ENCODE assay signal across 33 cellular contexts in the genomic region with DNA sequence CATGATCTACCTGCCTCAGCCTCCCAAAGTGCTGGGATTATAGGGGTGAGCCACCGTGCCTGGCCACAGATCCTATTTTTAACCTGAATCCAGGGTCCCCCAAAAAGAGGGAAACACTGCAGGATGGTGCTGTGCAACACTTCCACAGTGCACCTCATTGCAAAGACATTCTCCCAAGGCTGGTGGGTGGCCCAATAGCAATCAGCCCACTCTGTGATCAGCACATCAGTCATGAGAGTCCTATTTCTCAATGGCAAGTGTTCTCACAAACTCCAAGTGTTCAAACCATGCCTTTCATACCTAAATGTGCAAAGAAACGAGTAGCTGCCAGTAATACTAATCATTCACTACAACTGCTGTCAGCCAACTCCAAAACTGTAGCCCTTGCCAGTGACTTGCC.
DNase-seq lines count a peak whose midpoint lies in the region; TF ChIP-seq lines count a peak whose summit lies in the region.
"Had no signal": no experiment of that assay in that cellular context is flagged by ENCODE, and none has a peak within 500 bp of the region (broad histone marks: within the 10 kb centered on the region; RNA-seq: fewer than 3 reads in every experiment).

No MANE protein-coding gene starts in this region.

- no peak overlapping the region for H2BK120ac ChIP-seq in mesenchymal stem cell (ENCODE audit: low read depth, low read length)

- no TSS peak for BruUV-seq in mammary epithelial cell (replicated peaks; lab: Mats Ljungman, UMichigan)

- no peaks in the 10 kb centered on the region for H3K27me3 ChIP-seq in breast epithelium
- no peaks in the 10 kb centered on the region for H3K27me3 ChIP-seq in mammary epithelial cell (ENCODE audit: insufficient read depth, low read length)
- H3K27me3 ChIP-seq in mesenchymal stem cell (ENCODE audit: control insufficient read depth in 1 of 2, insufficient read depth in 1 of 2, low read length in 2 of 2): no peaks in the 10 kb centered on the region
- H3K27me3 ChIP-seq: BE2C, BLaER1 had no signal

- peak overlapping the region; percentile 14 for H4K8ac ChIP-seq in mesenchymal stem cell (ENCODE audit: low read length)

- no peak overlapping the region for H2BK15ac ChIP-seq in mesenchymal stem cell (ENCODE audit: low read depth, poor library complexity, severe bottlenecking)

- 46% methylated on average over 2 of the region's 2 CpGs for WGBS in mammary epithelial cell (ENCODE audit: low coverage, missing lambda C conversion rate)
- 67% methylated on average over 2 of the region's 2 CpGs for WGBS in mesenchymal stem cell

- in situ Hi-C loops in mammary epithelial cell (cut with MboI; ENCODE audit: low sequenced_read_pairs in 2 of 2): no loop called here

- TF ChIP-seq POLR2A in breast epithelium (IDR thresholded peaks at IDR 0.05): no peak

- H3K36me3 ChIP-seq in breast epithelium (no peaks in the 10 kb centered on the region), mammary epithelial cell (ENCODE audit: insufficient read depth, low read length) (no peaks in the 10 kb centered on the region), mesenchymal stem cell (ENCODE audit: control insufficient read depth in 1 of 2, insufficient read depth in 2 of 2, low read depth in 1 of 2, low read length in 2 of 2) (no peaks in the 10 kb centered on the region)
- H3K36me3 ChIP-seq: BE2C; BLaER1; BLaER1 treated with 17β-estradiol and CSF1 and Interleukin-3, amounts not matched to agents 10 nM and 100 nM had no signal

- H3K4me3 ChIP-seq in breast epithelium (no peak overlapping the region), mammary epithelial cell (replicated peaks in 1 of 3; ENCODE audit: insufficient read depth in 1 of 3, low read depth in 2 of 3, low read length in 3 of 3) (no peak overlapping the region), AG10803 (ENCODE audit: low read length) (no peak overlapping the region), mesenchymal stem cell (ENCODE audit: insufficient read depth in 1 of 2, low read depth in 1 of 2, low read length in 2 of 2) (no peak overlapping the region)
- H3K4me3 ChIP-seq: A549; BLaER1; BLaER1 treated with 17β-estradiol and CSF1 and Interleukin-3, amounts not matched to agents 10 nM and 100 nM had no signal

- intact Hi-C loops in breast epithelium (cut with DNase I; ENCODE audit: low total_unique reads): no loop called here
- intact Hi-C loops in mammary epithelial cell (cut with micrococcal nuclease): no loop called here
- intact Hi-C loops in posterior vena cava (cut with DNase I): no loop called here

- no peak for TF ChIP-seq CTCF in breast epithelium (IDR thresholded peaks at IDR 0.05)
- TF ChIP-seq CTCF in mammary epithelial cell (conservative IDR thresholded peaks at IDR 0.05 in 1 of 2, IDR thresholded peaks at IDR 0.05 in 1 of 2; ENCODE audit: extremely low read depth in 1 of 2, insufficient read depth in 1 of 2, low read depth in 1 of 2, low read length in 2 of 2): no peak
- TF ChIP-seq CTCF in AG10803 (conservative IDR thresholded peaks at IDR 0.05; ENCODE audit: low read length): no peak

- H2BK5ac ChIP-seq in mesenchymal stem cell (ENCODE audit: low read depth, low read length, poor library complexity, severe bottlenecking): no peak overlapping the region

- no peak overlapping the region for H2AK5ac ChIP-seq in mesenchymal stem cell (ENCODE audit: low read length, severe bottlenecking)

- CTCF ChIA-PET in mammary epithelial cell (lab: Charles Lee; ENCODE audit: low non-redundant PET): no interaction called here

- no peak overlapping the region for H3K23ac ChIP-seq in mesenchymal stem cell (ENCODE audit: low read length in 2 of 2)

- no peak overlapping the region for H3K4me2 ChIP-seq in mammary epithelial cell (ENCODE audit: insufficient read depth, low read depth, low read length)
- H3K4me2 ChIP-seq in mesenchymal stem cell (ENCODE audit: low read length, poor library complexity, severe bottlenecking): no peak overlapping the region
- H3K4me2 ChIP-seq: A549; BLaER1; BLaER1 treated with 17β-estradiol and CSF1 and Interleukin-3, amounts not matched to agents 10 nM and 100 nM had no signal

- no peaks in the 10 kb centered on the region for H3K9me3 ChIP-seq in breast epithelium
- H3K9me3 ChIP-seq in mammary epithelial cell (replicated peaks; ENCODE audit: insufficient read depth, low read length): no peaks in the 10 kb centered on the region
- H3K9me3 ChIP-seq in mesenchymal stem cell (ENCODE audit: control insufficient read depth, low read length): no peaks in the 10 kb centered on the region
- H3K9me3 ChIP-seq: BE2C; BLaER1; BLaER1 treated with 17β-estradiol and CSF1 and Interleukin-3, amounts not matched to agents 10 nM and 100 nM; Caco-2 had no signal

- no peaks in the 10 kb centered on the region for H4K20me1 ChIP-seq in mammary epithelial cell (ENCODE audit: insufficient read depth, low read length)
- H4K20me1 ChIP-seq: BLaER1; BLaER1 treated with 17β-estradiol and CSF1 and Interleukin-3, amounts not matched to agents 10 nM and 100 nM had no signal

- H3K27ac ChIP-seq in breast epithelium: peak overlapping the region; percentile 0 to 41
- H3K27ac ChIP-seq in mammary epithelial cell (ENCODE audit: insufficient read depth, low read depth, low read length): no peak overlapping the region
- H3K27ac ChIP-seq in mesenchymal stem cell (ENCODE audit: low read length, poor library complexity, severe bottlenecking): no peak overlapping the region
- H3K27ac ChIP-seq: 22Rv1; A549; BLaER1; BLaER1 treated with 17β-estradiol and CSF1 and Interleukin-3, amounts not matched to agents 10 nM and 100 nM; C4-2B had no signal

- dilution Hi-C loops in mammary epithelial cell (cut with HindIII; ENCODE audit: low sequenced_read_pairs): no loop called here

- no peak overlapping the region for H3K4ac ChIP-seq in mesenchymal stem cell (ENCODE audit: low read depth in 1 of 2, low read length in 2 of 2)

- H2BK12ac ChIP-seq in mesenchymal stem cell (ENCODE audit: low read length in 2 of 2): no peak overlapping the region

- no peak overlapping the region for H2AFZ ChIP-seq in mammary epithelial cell (ENCODE audit: low read depth, low read length)
- H2AFZ ChIP-seq in mesenchymal stem cell (ENCODE audit: low read depth, low read length): no peak overlapping the region

- H4K91ac ChIP-seq in mesenchymal stem cell (ENCODE audit: low read length): no peak overlapping the region

- H3K18ac ChIP-seq in mesenchymal stem cell (ENCODE audit: low read depth in 1 of 2, low read length in 2 of 2): no peak overlapping the region

- H3K4me1 ChIP-seq in breast epithelium (no peaks in the 10 kb centered on the region), mammary epithelial cell (ENCODE audit: insufficient read depth, low read length) (peaks cover 6% of the 10 kb centered on the region), mesenchymal stem cell (ENCODE audit: control insufficient read depth, insufficient read depth, low read depth, low read length) (no peaks in the 10 kb centered on the region)
- H3K4me1 ChIP-seq: A549; BE2C; BLaER1; BLaER1 treated with 17β-estradiol and CSF1 and Interleukin-3, amounts not matched to agents 10 nM and 100 nM; Caco-2 had no signal

- no peaks in the 10 kb centered on the region for H3K79me2 ChIP-seq in mammary epithelial cell (ENCODE audit: insufficient read depth, low read length)

- DNase-seq in breast epithelium (ENCODE audit: low spot score in 2 of 2) (no peak), mammary epithelial cell (no peak), AG10803 (ENCODE audit: low read depth) (peak; percentile 9), mesenchymal stem cell (no peak), posterior vena cava (ENCODE audit: low spot score) (peak; percentile 23), T-helper 1 cell (no peak), AG20443 (ENCODE audit: low spot score) (no peak), NCI-H187 treated with DMSO at 0.1 percent for 48 hours (lab: John Stamatoyannopoulos, UW) (no peak)
- DNase-seq: 8988T; ACHN; AML-193; BE2C; C1 segment of cervical spinal cord; Caco-2; Calu3; CD4-positive, alpha-beta memory T cell; CD4-positive, alpha-beta T cell; CD4-positive, CD25-positive, alpha-beta regulatory T cell; CD8-positive, alpha-beta memory T cell; CD8-positive, alpha-beta T cell; COR-L47; DMS 273 treated with DMSO at 0.1 percent for 48 hours; DMS153; DMS53; DMS79; DMS79 treated with DMSO at 0.1 percent for 48 hours; DND-41; EL had no signal

- H3K79me1 ChIP-seq in mesenchymal stem cell (replicated peaks; ENCODE audit: low read length, poor library complexity, severe bottlenecking): no peaks in the 10 kb centered on the region

- H3K9ac ChIP-seq in mammary epithelial cell (ENCODE audit: insufficient read depth, low read length) (no peak overlapping the region), mesenchymal stem cell (ENCODE audit: low read length) (no peak overlapping the region)
- H3K9ac ChIP-seq: BLaER1; BLaER1 treated with 17β-estradiol and CSF1 and Interleukin-3, amounts not matched to agents 10 nM and 100 nM had no signal

- H3K14ac ChIP-seq in mesenchymal stem cell (ENCODE audit: low read length in 2 of 2): no peak overlapping the region

Comparison
In these comparisons a context has a peak if more than half of its experiments do, and no peak if none do; other contexts are left out.
1. H3K27ac ChIP-seq: peak in breast epithelium (2 of 2); none in mammary epithelial cell (single experiment) and mesenchymal stem cell (single experiment).
2. DNase-seq: peak in AG10803 (single experiment) and posterior vena cava (single experiment); none in breast epithelium (0 of 2), mammary epithelial cell (single experiment), mesenchymal stem cell (single experiment), T-helper 1 cell (0 of 5), AG20443 (single experiment) and NCI-H187 treated with DMSO at 0.1 percent for 48 hours (single experiment).